11 cellular contexts compared by ENCODE assay signal in the genomic region with DNA sequence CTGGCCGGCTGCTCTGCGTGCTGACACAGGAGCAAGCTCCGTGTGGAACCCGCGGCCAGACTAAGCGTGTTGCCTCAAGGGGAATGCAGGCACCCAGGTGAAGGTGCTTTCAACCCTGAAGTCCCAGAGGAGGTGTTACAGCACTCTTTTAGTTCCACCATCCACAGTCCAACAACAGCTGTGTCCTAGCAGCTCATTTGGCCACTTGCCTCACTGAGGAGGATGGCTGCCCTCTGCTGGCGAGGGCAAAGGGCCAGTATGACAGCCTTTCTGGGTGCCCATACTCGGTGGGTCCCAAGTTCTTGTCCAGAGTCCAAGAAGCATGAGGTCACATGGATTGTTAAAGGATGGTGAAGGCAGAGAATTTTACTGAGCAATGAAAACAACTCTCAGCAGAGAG.
DNase-seq lines count a peak whose midpoint lies in the region; ATAC-seq and TF ChIP-seq lines count a peak whose summit lies in the region.
"Had no signal": no experiment of that assay in that cellular context is flagged by ENCODE, and none has a peak within 500 bp of the region (broad histone marks: within the 10 kb centered on the region; RNA-seq: fewer than 3 reads in every experiment).

No MANE protein-coding gene starts in this region.

- H3K9me3 ChIP-seq in SJCRH30 (replicated peaks) (no peaks in the 10 kb centered on the region), left lung (no peaks in the 10 kb centered on the region), uterus (no peaks in the 10 kb centered on the region)
- H3K9me3 ChIP-seq: thyroid gland had no signal

- intact Hi-C loops in left lung (cut with DNase I): no loop called here
- intact Hi-C loops in uterus (cut with DNase I; ENCODE audit: low total_unique reads): no loop called here

- peak; percentile 43 for ATAC-seq in left lung
- no peak for ATAC-seq in GM21381 (IDR thresholded peaks at IDR 0.05; ENCODE audit: unreplicated experiment)

- DNase-seq in DMS53 treated with DMSO at 0.1 percent for 48 hours (lab: John Stamatoyannopoulos, UW; ENCODE audit: unreplicated experiment) (peak; percentile 48), H4 (ENCODE audit: low spot score) (peak; percentile 53), SJCRH30 (peak; percentile 12 to 34), left lung (no peak), immature natural killer cell (no peak), uterus (no peak)
- DNase-seq in activated CD4-positive, alpha-beta T cell treated with anti-CD3 and anti-CD28 coated beads, Interleukin-2, amount 10 ng/mL, durations not matched to agents 7 days and 5 days: no peak
- DNase-seq: NCI-H1436, thyroid gland had no signal

- H3K27me3 ChIP-seq in SJCRH30 (peaks cover 3% of the 10 kb centered on the region; the same call in 1 of the 2 replicates), left lung (no peaks in the 10 kb centered on the region), uterus (no peaks in the 10 kb centered on the region)
- H3K27me3 ChIP-seq: thyroid gland had no signal

- H3K36me3 Mint-ChIP-seq in immature natural killer cell: no peaks in the 10 kb centered on the region
- no peaks in the 10 kb centered on the region for H3K36me3 Mint-ChIP-seq in activated CD4-positive, alpha-beta T cell treated with anti-CD3 and anti-CD28 coated beads, Interleukin-2, amount 10 ng/mL, durations not matched to agents 7 days and 5 days (ENCODE audit: low read depth)

- no peaks in the 10 kb centered on the region for H3K36me3 ChIP-seq in SJCRH30
- H3K36me3 ChIP-seq in left lung: no peaks in the 10 kb centered on the region
- H3K36me3 ChIP-seq in uterus: no peaks in the 10 kb centered on the region
- H3K36me3 ChIP-seq: thyroid gland had no signal

- no peak for TF ChIP-seq CTCF in left lung (IDR thresholded peaks at IDR 0.05)
- no peak for TF ChIP-seq CTCF in uterus (IDR thresholded peaks at IDR 0.05)

- H3K27me3 Mint-ChIP-seq in immature natural killer cell (ENCODE audit: low read depth in 3 of 3): peaks cover 0 to 3% (median 2%) of the 10 kb centered on the region in 3 donors
- H3K27me3 Mint-ChIP-seq in activated CD4-positive, alpha-beta T cell treated with anti-CD3 and anti-CD28 coated beads, Interleukin-2, amount 10 ng/mL, durations not matched to agents 7 days and 5 days: peaks cover 6% of the 10 kb centered on the region

- TF ChIP-seq POLR2A in uterus (IDR thresholded peaks at IDR 0.05): no peak

- H3K4me1 ChIP-seq in SJCRH30: no peaks in the 10 kb centered on the region
- no peaks in the 10 kb centered on the region for H3K4me1 ChIP-seq in left lung
- H3K4me1 ChIP-seq in uterus: no peaks in the 10 kb centered on the region
- H3K4me1 ChIP-seq: thyroid gland had no signal

- no peak overlapping the region for H3K4me3 Mint-ChIP-seq in immature natural killer cell
- no peak overlapping the region for H3K4me3 Mint-ChIP-seq in activated CD4-positive, alpha-beta T cell treated with anti-CD3 and anti-CD28 coated beads, Interleukin-2, amount 10 ng/mL, durations not matched to agents 7 days and 5 days

- H3K9me3 Mint-ChIP-seq in immature natural killer cell: peaks cover 0 to 6% (median under 1%) of the 10 kb centered on the region in 6 donors
- no peaks in the 10 kb centered on the region for H3K9me3 Mint-ChIP-seq in activated CD4-positive, alpha-beta T cell treated with anti-CD3 and anti-CD28 coated beads, Interleukin-2, amount 10 ng/mL, durations not matched to agents 7 days and 5 days

- CTCF ChIA-PET in activated CD4-positive, alpha-beta T cell treated with anti-CD3 and anti-CD28 coated beads, Interleukin-2, amount 10 ng/mL, durations not matched to agents 7 days and 5 days (lab: Charles Lee): no interaction called here

- no peak overlapping the region for H3K4me3 ChIP-seq in SJCRH30
- H3K4me3 ChIP-seq in left lung: no peak overlapping the region
- H3K4me3 ChIP-seq in uterus: no peak overlapping the region
- H3K4me3 ChIP-seq: skin epidermis, thyroid gland had no signal

- POLR2A ChIA-PET in activated CD4-positive, alpha-beta T cell treated with anti-CD3 and anti-CD28 coated beads, Interleukin-2, amount 10 ng/mL, durations not matched to agents 7 days and 5 days (lab: Charles Lee): no interaction called here

- no peaks in the 10 kb centered on the region for H3K4me1 Mint-ChIP-seq in immature natural killer cell
- H3K4me1 Mint-ChIP-seq in activated CD4-positive, alpha-beta T cell treated with anti-CD3 and anti-CD28 coated beads, Interleukin-2, amount 10 ng/mL, durations not matched to agents 7 days and 5 days: no peaks in the 10 kb centered on the region

- H3K27ac Mint-ChIP-seq in immature natural killer cell: no peak overlapping the region
- no peak overlapping the region for H3K27ac Mint-ChIP-seq in activated CD4-positive, alpha-beta T cell treated with anti-CD3 and anti-CD28 coated beads, Interleukin-2, amount 10 ng/mL, durations not matched to agents 7 days and 5 days

- H3K27ac ChIP-seq in SJCRH30: no peak overlapping the region
- H3K27ac ChIP-seq in left lung: no peak overlapping the region
- no peak overlapping the region for H3K27ac ChIP-seq in uterus
- H3K27ac ChIP-seq: skin epidermis, thyroid gland had no signal

Comparison
In these comparisons a context has a peak if more than half of its experiments do, and no peak if none do; other contexts are left out.
1. DNase-seq: peak in DMS53 treated with DMSO at 0.1 percent for 48 hours (single experiment), H4 (single experiment) and SJCRH30 (2 of 2); none in left lung (0 of 2), immature natural killer cell (0 of 3), activated CD4-positive, alpha-beta T cell treated with anti-CD3 and anti-CD28 coated beads, Interleukin-2, amount 10 ng/mL, durations not matched to agents 7 days and 5 days (single experiment) and uterus (0 of 2).